Comparison of ENCODE assay signal across 8 cellular contexts in the genomic region with DNA sequence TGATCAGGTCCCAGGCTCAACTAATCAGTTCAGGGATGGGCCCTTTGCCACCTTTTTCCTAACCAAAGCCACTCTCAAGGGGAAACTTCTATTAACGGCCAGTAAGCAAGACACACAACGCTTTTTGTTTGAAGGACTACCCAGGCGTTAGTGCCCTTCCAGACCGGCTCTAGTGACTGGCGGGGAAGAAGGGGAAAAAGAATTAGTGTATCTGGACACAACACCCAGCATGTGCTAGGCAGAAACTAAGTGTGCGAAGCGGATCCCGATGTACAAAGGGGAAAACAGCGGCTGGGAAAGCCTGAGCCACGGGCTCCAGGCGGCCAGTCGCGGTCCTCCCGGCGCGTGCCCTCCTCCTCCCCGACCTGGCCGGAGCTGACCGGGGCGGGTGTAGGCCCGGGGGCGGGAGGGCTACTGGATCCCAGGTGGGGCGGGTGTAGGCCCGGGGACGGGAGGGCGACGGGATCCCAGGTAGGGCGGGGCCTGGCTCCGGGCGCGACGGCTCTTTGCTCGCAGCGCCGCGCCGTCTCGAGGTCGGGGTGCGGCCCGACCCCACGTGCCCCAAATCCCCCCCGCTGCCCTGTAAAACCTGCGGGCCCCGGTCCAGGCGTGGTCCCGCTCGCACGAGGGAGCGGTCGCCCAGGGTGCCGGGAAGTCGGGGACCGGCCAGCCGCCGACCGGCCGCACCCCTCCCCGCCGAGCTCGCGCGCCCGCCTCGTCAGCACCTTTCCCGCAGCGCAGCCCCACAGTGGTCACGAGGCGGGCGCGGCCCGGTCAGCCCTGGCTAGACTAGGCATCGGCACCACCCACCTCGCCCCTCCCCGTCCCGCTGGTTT. TPM values are rescaled to one million over a fixed set of nuclear protein-coding genes. Genes with fewer than 3 reads are reported as not detected.
DNase-seq lines count a peak whose midpoint lies in the region; ATAC-seq lines count a peak whose summit lies in the region.

No MANE protein-coding gene starts in this region.

- no peaks in the 10 kb centered on the region for H3K9me3 Mint-ChIP-seq in activated CD4-positive, alpha-beta T cell treated with anti-CD3 and anti-CD28 coated beads, Interleukin-2, amount 10 ng/mL, durations not matched to agents 7 days and 5 days
- peaks cover 0 to 2% (median 0%) of the 10 kb centered on the region in 9 donors for H3K9me3 Mint-ChIP-seq in naive thymus-derived CD8-positive, alpha-beta T cell

- H3K27ac ChIP-seq in KOPT-K1 (ENCODE audit: low read depth, low read length, poor library complexity, severe bottlenecking), result peak overlapping the region; percentile 90

- peaks cover 73% of the 10 kb centered on the region for H3K4me1 Mint-ChIP-seq in activated CD4-positive, alpha-beta T cell treated with anti-CD3 and anti-CD28 coated beads, Interleukin-2, amount 10 ng/mL, durations not matched to agents 7 days and 5 days
- H3K4me1 Mint-ChIP-seq in naive thymus-derived CD8-positive, alpha-beta T cell, result peaks cover 38 to 72% (median 66%) of the 10 kb centered on the region in 4 donors

- H3K4me3 Mint-ChIP-seq in activated CD4-positive, alpha-beta T cell treated with anti-CD3 and anti-CD28 coated beads, Interleukin-2, amount 10 ng/mL, durations not matched to agents 7 days and 5 days, result peak overlapping the region; percentile 83
- H3K4me3 Mint-ChIP-seq in naive thymus-derived CD8-positive, alpha-beta T cell, result peak overlapping the region; percentile 79 to 96 (median 93)

- H3K36me3 ChIP-seq in KOPT-K1 (ENCODE audit: insufficient read depth, low read length), result no peaks in the 10 kb centered on the region

- POLR2A ChIA-PET in activated CD4-positive, alpha-beta T cell treated with anti-CD3 and anti-CD28 coated beads, Interleukin-2, amount 10 ng/mL, durations not matched to agents 7 days and 5 days (lab: Charles Lee), result interaction anchor here (0.6 to 1.1 kb wide), 3 partner anchors 15 to 54 kb away, joined by 3 to 6 read pairs (median 3); no protein-coding TSS in a partner anchor
- POLR2A ChIA-PET in naive thymus-derived CD8-positive, alpha-beta T cell (lab: Charles Lee), result interaction anchor here (0.6 to 25.8 kb wide), 22 partner anchors 9 to 1372 kb away, joined by 3 to 1727 read pairs (median 10); partner anchors contain the start of genes C2orf42, MXD1, PCBP1 and PCYOX1

- H3K36me3 Mint-ChIP-seq in activated CD4-positive, alpha-beta T cell treated with anti-CD3 and anti-CD28 coated beads, Interleukin-2, amount 10 ng/mL, durations not matched to agents 7 days and 5 days (ENCODE audit: low read depth), result peaks cover 8% of the 10 kb centered on the region
- no peaks in the 10 kb centered on the region for H3K36me3 Mint-ChIP-seq in naive thymus-derived CD8-positive, alpha-beta T cell

- no peaks in the 10 kb centered on the region for H3K9me3 ChIP-seq in KOPT-K1 (ENCODE audit: insufficient read depth, low read length, poor library complexity, severe bottlenecking)

- DNase-seq in NCI-H1417 (lab: John Stamatoyannopoulos, UW) (peak; percentile 80 to 90 (median 88)), NCI-H1417 treated with DMSO at 0.1 percent for 48 hours (lab: John Stamatoyannopoulos, UW) (no peak), HPDE6-E6E7 (ENCODE audit: extremely low spot score) (no peak)
- DNase-seq in activated CD4-positive, alpha-beta T cell treated with anti-CD3 and anti-CD28 coated beads, Interleukin-2, amount 10 ng/mL, durations not matched to agents 7 days and 5 days, result no peak
- peak in 5 of 10 donors; percentile 37 to 59 (median 46) for DNase-seq in naive thymus-derived CD8-positive, alpha-beta T cell

- CTCF ChIA-PET in activated CD4-positive, alpha-beta T cell treated with anti-CD3 and anti-CD28 coated beads, Interleukin-2, amount 10 ng/mL, durations not matched to agents 7 days and 5 days (lab: Charles Lee), result interaction anchor here (0.5 to 3.8 kb wide), 23 partner anchors 9 to 492 kb away, joined by 3 to 29 read pairs (median 5); partner anchors contain the start of gene MXD1

- ATAC-seq in GM21786 (IDR thresholded peaks at IDR 0.05; ENCODE audit: unreplicated experiment) (peak; percentile 25), esophagus mucosa (peak; percentile 63)
- ATAC-seq in naive thymus-derived CD8-positive, alpha-beta T cell, result peak; percentile 28 to 40

- H3K27me3 Mint-ChIP-seq in activated CD4-positive, alpha-beta T cell treated with anti-CD3 and anti-CD28 coated beads, Interleukin-2, amount 10 ng/mL, durations not matched to agents 7 days and 5 days, result no peaks in the 10 kb centered on the region
- H3K27me3 Mint-ChIP-seq in naive thymus-derived CD8-positive, alpha-beta T cell, result peaks cover 0 to 3% (median 0%) of the 10 kb centered on the region in 5 donors

- H3K27ac Mint-ChIP-seq in activated CD4-positive, alpha-beta T cell treated with anti-CD3 and anti-CD28 coated beads, Interleukin-2, amount 10 ng/mL, durations not matched to agents 7 days and 5 days, result peak overlapping the region; percentile 97
- H3K27ac Mint-ChIP-seq in naive thymus-derived CD8-positive, alpha-beta T cell, result peak overlapping the region; percentile 97 to 100 (median 99)

RNA-seq across cellular contexts. Expression of gene C2orf42, which starts 48.8 kb away (rescaled TPM):
- 10 to 100 TPM; 26.0 to 27.9 TPM for total RNA-seq in activated CD4-positive, alpha-beta T cell treated with anti-CD3 and anti-CD28 coated beads, Interleukin-2, amount 10 ng/mL, durations not matched to agents 7 days and 5 days
- 4.9 TPM for total RNA-seq in esophagus mucosa
- 10 to 100 TPM; 36.6 to 40.3 TPM for total RNA-seq in naive thymus-derived CD8-positive, alpha-beta T cell
- 10 to 100 TPM; 19.6 to 31.1 (median 19.9) TPM for polyA plus RNA-seq in naive thymus-derived CD8-positive, alpha-beta T cell

RNA-seq across cellular contexts. Expression of gene PCBP1, which starts 54.7 kb away (rescaled TPM):
- 100 to 1,000 TPM; 527 to 544 TPM for total RNA-seq in activated CD4-positive, alpha-beta T cell treated with anti-CD3 and anti-CD28 coated beads, Interleukin-2, amount 10 ng/mL, durations not matched to agents 7 days and 5 days
- 214 TPM for total RNA-seq in esophagus mucosa
- total RNA-seq in naive thymus-derived CD8-positive, alpha-beta T cell, result 100 to 1,000 TPM; 386 to 393 TPM
- polyA plus RNA-seq in naive thymus-derived CD8-positive, alpha-beta T cell, result 100 to 1,000 TPM; 159 to 218 (median 195) TPM

Comparison
In these comparisons a context has a peak if more than half of its experiments do, and no peak if none do; other contexts are left out.
1. DNase-seq: peak in NCI-H1417 (3 of 3); none in NCI-H1417 treated with DMSO at 0.1 percent for 48 hours (single experiment), activated CD4-positive, alpha-beta T cell treated with anti-CD3 and anti-CD28 coated beads, Interleukin-2, amount 10 ng/mL, durations not matched to agents 7 days and 5 days (single experiment) and HPDE6-E6E7 (single experiment).
2. Peak in every context shown above with its lines, with median percentiles within 50 percentile points of each other: ATAC-seq.